ENCODE assay signal across 13 cellular contexts in the genomic region with DNA sequence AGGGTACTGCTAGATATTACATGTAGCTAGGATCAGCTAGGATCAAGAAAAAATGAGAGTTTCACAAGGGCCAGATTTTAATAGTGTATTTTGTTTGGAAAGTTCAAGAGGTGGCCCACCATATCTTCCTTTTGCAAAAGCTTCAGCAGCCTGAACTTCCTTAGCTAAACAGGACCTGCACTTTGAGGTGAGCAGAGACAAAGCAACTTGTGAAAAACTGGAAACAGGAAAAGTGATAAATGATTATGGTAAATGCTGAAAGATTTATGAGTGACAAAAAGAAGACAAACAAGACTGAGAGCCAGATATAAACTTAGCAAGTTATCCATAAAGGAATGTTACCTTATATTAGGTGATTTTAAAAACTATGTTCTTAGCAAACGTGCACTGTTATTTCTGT.
"Had no signal": no experiment of that assay in that cellular context is flagged by ENCODE, and none has a peak within 500 bp of the region (broad histone marks: within the 10 kb centered on the region; RNA-seq: fewer than 3 reads in every experiment).

No MANE protein-coding gene starts in this region.

- H3K27me3 Mint-ChIP-seq: effector memory CD8-positive, alpha-beta T cell had no signal

- H3K9me3 Mint-ChIP-seq: effector memory CD8-positive, alpha-beta T cell; neural crest cell; T-helper 2 cell treated with Interferon-gamma antibody and Interleukin-4, amounts not matched to agents 5 μg/mL and 100 μg/mL, for 36 hours had no signal

- H3K4me3 Mint-ChIP-seq: effector memory CD8-positive, alpha-beta T cell; neural crest cell; T-helper 2 cell treated with Interferon-gamma antibody and Interleukin-4, amounts not matched to agents 5 μg/mL and 100 μg/mL, for 36 hours had no signal

- H3K36me3 ChIP-seq: adrenal gland, ovary, transverse colon had no signal

- H3K4me3 ChIP-seq: adrenal gland, coronary artery, ovary, transverse colon had no signal

- H3K27ac Mint-ChIP-seq: effector memory CD8-positive, alpha-beta T cell; T-helper 2 cell treated with Interferon-gamma antibody and Interleukin-4, amounts not matched to agents 5 μg/mL and 100 μg/mL, for 36 hours had no signal

- H3K27me3 ChIP-seq: adrenal gland, ovary, transverse colon had no signal

- H3K9me3 ChIP-seq: adrenal gland, ovary, transverse colon had no signal

- DNase-seq: activated CD4-positive, alpha-beta T cell treated with anti-CD3 and anti-CD28 coated beads, Interleukin-2, amount 50 U/mL, for 4 hours; activated CD4-positive, CD25-positive, alpha-beta regulatory T cell treated with anti-CD3 and anti-CD28 coated beads, Interleukin-2, amount 50 U/mL, for 72 hours; activated naive CD4-positive, alpha-beta T cell treated with anti-CD3 and anti-CD28 coated beads, Interleukin-2, amount 50 U/mL, for 16 hours; activated T-cell treated with anti-CD3 and anti-CD28 coated beads, Interleukin-2, amount 50 U/mL, for 1 hour; effector memory CD8-positive, alpha-beta T cell; hypothalamus; ovary; SW 1271; transverse colon had no signal

- ATAC-seq: effector memory CD8-positive, alpha-beta T cell had no signal

- H3K27ac ChIP-seq: coronary artery, transverse colon had no signal
